In the genomic region with DNA sequence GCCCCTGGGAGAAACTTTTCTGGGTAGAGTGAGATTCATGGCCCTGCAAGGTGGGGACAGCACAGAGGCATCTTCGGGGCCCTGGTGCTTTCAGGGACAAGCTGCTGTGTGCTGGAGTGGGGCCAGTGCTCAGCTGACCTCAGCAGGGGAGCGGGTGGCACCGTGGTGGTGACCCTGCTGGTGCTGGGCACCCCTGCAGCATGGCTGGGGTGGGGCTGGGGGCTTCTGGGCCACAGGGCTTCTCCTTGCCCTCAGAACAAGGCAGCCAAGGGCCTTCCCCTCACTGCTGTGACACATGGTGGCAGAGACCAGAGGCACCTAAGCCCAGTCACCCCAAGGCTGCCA, we compare ENCODE assay signal across 16 cellular contexts. TPM values are rescaled to one million over a fixed set of nuclear protein-coding genes. Genes with fewer than 3 reads are reported as not detected.
A peak's percentile ranks its signal among the peaks of the same experiment; 100 is the strongest.
DNase-seq lines count a peak whose midpoint lies in the region; ATAC-seq and TF ChIP-seq lines count a peak whose summit lies in the region.
"Had no signal": no experiment of that assay in that cellular context is flagged by ENCODE, and none has a peak within 500 bp of the region (broad histone marks: within the 10 kb centered on the region; RNA-seq: fewer than 3 reads in every experiment).

No MANE protein-coding gene starts in this region.

- ATAC-seq in activated CD4-positive, CD25-positive, alpha-beta regulatory T cell treated with anti-CD3 and anti-CD28 coated beads, Interleukin-2, amount 50 U/mL, for 24 hours, result no peak
- ATAC-seq: activated naive CD8-positive, alpha-beta T cell treated with anti-CD3 and anti-CD28 coated beads, Interleukin-2, amount 50 U/mL, for 24 hours; activated T-cell treated with anti-CD3 and anti-CD28 coated beads, Interleukin-2, amount 50 U/mL, for 4 hours; T-cell had no signal

- H3K36me3 Mint-ChIP-seq in progenitor cell of endocrine pancreas (ENCODE audit: insufficient read depth) (no peaks in the 10 kb centered on the region), nephron progenitor cell (ENCODE audit: low read depth) (no peaks in the 10 kb centered on the region)
- H3K36me3 Mint-ChIP-seq: T-cell had no signal

- H3K27ac Mint-ChIP-seq in progenitor cell of endocrine pancreas, result no peak overlapping the region
- no peak overlapping the region for H3K27ac Mint-ChIP-seq in nephron progenitor cell
- H3K27ac Mint-ChIP-seq: activated naive CD8-positive, alpha-beta T cell treated with anti-CD3 and anti-CD28 coated beads, Interleukin-2, amount 50 U/mL, for 24 hours; T-cell had no signal

- H3K27me3 Mint-ChIP-seq in progenitor cell of endocrine pancreas (peaks cover 19% of the 10 kb centered on the region), nephron progenitor cell (ENCODE audit: low read depth, poor library complexity) (peaks cover 12% of the 10 kb centered on the region)
- H3K27me3 Mint-ChIP-seq: activated naive CD8-positive, alpha-beta T cell treated with anti-CD3 and anti-CD28 coated beads, Interleukin-2, amount 50 U/mL, for 24 hours; CD8-positive, alpha-beta memory T cell; T-cell had no signal

- H3K4me1 ChIP-seq in HUES6 (ENCODE audit: control insufficient read depth, insufficient read depth, low read length) (peaks cover 40% of the 10 kb centered on the region), ovary (ENCODE audit: insufficient read depth) (peaks cover 2% of the 10 kb centered on the region)

- 71 to 94% (median 89%) methylated on average over 3 of the region's 3 CpGs for WGBS in ovary, 3 donors

- TF ChIP-seq EP300 in ovary (IDR thresholded peaks at IDR 0.05), result no peak

- H3K27me3 ChIP-seq in HUES6 (ENCODE audit: control insufficient read depth, insufficient read depth, low read length) (no peaks in the 10 kb centered on the region), ovary (no peaks in the 10 kb centered on the region)

- no peak overlapping the region for H3K4me3 Mint-ChIP-seq in progenitor cell of endocrine pancreas (ENCODE audit: low read depth)
- no peak overlapping the region for H3K4me3 Mint-ChIP-seq in nephron progenitor cell
- H3K4me3 Mint-ChIP-seq: activated naive CD8-positive, alpha-beta T cell treated with anti-CD3 and anti-CD28 coated beads, Interleukin-2, amount 50 U/mL, for 24 hours; activated T-cell treated with anti-CD3 and anti-CD28 coated beads, Interleukin-2, amount 50 U/mL, for 4 hours; CD8-positive, alpha-beta memory T cell; T-cell had no signal

- H3K27ac ChIP-seq in HUES6 (ENCODE audit: low read depth, low read length) (peak overlapping the region; percentile 92; the same call in 1 of the 2 replicates), coronary artery (no peak overlapping the region), ovary (no peak overlapping the region)
- H3K27ac ChIP-seq: KMS-11 had no signal

- H3K9me3 ChIP-seq in HUES6 (ENCODE audit: control insufficient read depth, insufficient read depth, low read depth, low read length) (no peaks in the 10 kb centered on the region), ovary (no peaks in the 10 kb centered on the region)

- H3K9me3 Mint-ChIP-seq in progenitor cell of endocrine pancreas (ENCODE audit: low read depth), result no peaks in the 10 kb centered on the region
- no peaks in the 10 kb centered on the region for H3K9me3 Mint-ChIP-seq in nephron progenitor cell
- H3K9me3 Mint-ChIP-seq: activated naive CD8-positive, alpha-beta T cell treated with anti-CD3 and anti-CD28 coated beads, Interleukin-2, amount 50 U/mL, for 24 hours; activated T-cell treated with anti-CD3 and anti-CD28 coated beads, Interleukin-2, amount 50 U/mL, for 4 hours; CD8-positive, alpha-beta memory T cell; T-cell had no signal

- TF ChIP-seq CTCF in coronary artery (IDR thresholded peaks at IDR 0.05), result no peak
- no peak for TF ChIP-seq CTCF in ovary (IDR thresholded peaks at IDR 0.05)
- TF ChIP-seq CTCF in progenitor cell of endocrine pancreas (IDR thresholded peaks at IDR 0.05; ENCODE audit: unreplicated experiment), result no peak
- no peak for TF ChIP-seq CTCF in nephron progenitor cell (IDR thresholded peaks at IDR 0.05)

- peak overlapping the region; percentile 81 for H3K9ac ChIP-seq in HUES6 (ENCODE audit: low read length)
- H3K9ac ChIP-seq: KMS-11 had no signal

- peak; percentile 29 for DNase-seq in activated CD4-positive, CD25-positive, alpha-beta regulatory T cell treated with anti-CD3 and anti-CD28 coated beads, Interleukin-2, amount 50 U/mL, for 72 hours
- peak; percentile 31 for DNase-seq in coronary artery (ENCODE audit: low spot score)
- peak in 3 of 5 donors; percentile 15 to 29 (median 19) for DNase-seq in ovary
- DNase-seq in progenitor cell of endocrine pancreas (ENCODE audit: low spot score, unreplicated experiment), result no peak
- DNase-seq in nephron progenitor cell, result no peak
- DNase-seq in NCI-H2107 (lab: John Stamatoyannopoulos, UW), result no peak
- DNase-seq: 8988T; activated naive CD8-positive, alpha-beta T cell treated with anti-CD3 and anti-CD28 coated beads, Interleukin-2, amount 50 U/mL, for 24 hours; activated T-cell treated with anti-CD3 and anti-CD28 coated beads, Interleukin-2, amount 50 U/mL, for 4 hours; CD8-positive, alpha-beta memory T cell; NCI-H1436; stimulated activated CD4-positive, alpha-beta T cell treated with anti-CD3 and anti-CD28 coated beads, Interleukin-4, amount 100 ng/mL, for 24 hours had no signal

- peaks cover 14% of the 10 kb centered on the region for H3K4me1 Mint-ChIP-seq in progenitor cell of endocrine pancreas (ENCODE audit: low read depth)
- H3K4me1 Mint-ChIP-seq in nephron progenitor cell, result peaks cover 29% of the 10 kb centered on the region

- peaks cover 3% of the 10 kb centered on the region; the same call in 1 of the 2 replicates for H3K36me3 ChIP-seq in HUES6 (ENCODE audit: control insufficient read depth, insufficient read depth, low read length)
- H3K36me3 ChIP-seq in ovary, result no peaks in the 10 kb centered on the region

- TF ChIP-seq POLR2A in ovary (IDR thresholded peaks at IDR 0.05), result no peak

- intact Hi-C loops in ovary (cut with DNase I), result no loop called here

- H3K4me3 ChIP-seq in HUES6 (ENCODE audit: low read depth, low read length), result no peak overlapping the region; the same call in 1 of the 2 replicates
- no peak overlapping the region for H3K4me3 ChIP-seq in coronary artery
- H3K4me3 ChIP-seq in ovary, result no peak overlapping the region

RNA-seq across cellular contexts. Expression of a gene that starts 24.9 kb away (rescaled TPM):
- total RNA-seq in ovary (10 to 100 TPM in 2 of 7 donors, 1 to 10 TPM in 5; 3.1 to 14.9 (median 6.0) TPM), progenitor cell of endocrine pancreas (9.0 and 9.9 TPM in 2 replicates)
- polyA plus RNA-seq in ovary, result 1 to 10 TPM in 1 of 2 donors, not detected in 1; 5.1 TPM

RNA-seq across cellular contexts. Expression of a gene that starts 24.9 kb away (rescaled TPM):
- total RNA-seq in ovary, result 10 to 100 TPM in 6 of 7 donors, 1 to 10 TPM in 1; 9.1 to 54.3 (median 16.7) TPM
- polyA plus RNA-seq in ovary, result 1 to 10 TPM; 7.1 to 7.3 TPM
- 27.2 and 27.4 TPM in 2 replicates for total RNA-seq in progenitor cell of endocrine pancreas

Comparison
In these comparisons a context has a peak if more than half of its experiments do, and no peak if none do; other contexts are left out.
1. DNase-seq: peak in activated CD4-positive, CD25-positive, alpha-beta regulatory T cell treated with anti-CD3 and anti-CD28 coated beads, Interleukin-2, amount 50 U/mL, for 72 hours (single experiment), coronary artery (single experiment) and ovary (3 of 5); none in progenitor cell of endocrine pancreas (single experiment), nephron progenitor cell (single experiment) and NCI-H2107 (single experiment).